Comparison of ENCODE assay signal across 1 cellular context in genomic region chr15:72902929-72903260, GRCh38.
TF ChIP-seq lines count a peak whose summit lies in the region.

No MANE protein-coding gene starts in this region.

TF ChIP-seq in A549, 52 proteins besides CTCF, POLR2A, EP300 and RAD21 (continued from another document):
- TF ChIP-seq BCL3 (IDR thresholded peaks at IDR 0.05) = no peak
- no peak for TF ChIP-seq NPAS2 (CRISPR knock-in tag; IDR thresholded peaks at IDR 0.05; ENCODE audit: borderline replicate concordance)
- no peak for TF ChIP-seq CHD4 (IDR thresholded peaks at IDR 0.05; ENCODE audit: borderline replicate concordance)
- no peak for TF ChIP-seq HES2 (IDR thresholded peaks at IDR 0.05)
- no peak for TF ChIP-seq SREBF2 (IDR thresholded peaks at IDR 0.05)
- TF ChIP-seq FOSL2 (IDR thresholded peaks at IDR 0.05) = no peak
- no peak for TF ChIP-seq FOSL2 (CRISPR knock-in tag; IDR thresholded peaks at IDR 0.05)
TF ChIP-seq in A549: peak in this region for 0.
